9 cellular contexts compared by ENCODE assay signal in the genomic region with DNA sequence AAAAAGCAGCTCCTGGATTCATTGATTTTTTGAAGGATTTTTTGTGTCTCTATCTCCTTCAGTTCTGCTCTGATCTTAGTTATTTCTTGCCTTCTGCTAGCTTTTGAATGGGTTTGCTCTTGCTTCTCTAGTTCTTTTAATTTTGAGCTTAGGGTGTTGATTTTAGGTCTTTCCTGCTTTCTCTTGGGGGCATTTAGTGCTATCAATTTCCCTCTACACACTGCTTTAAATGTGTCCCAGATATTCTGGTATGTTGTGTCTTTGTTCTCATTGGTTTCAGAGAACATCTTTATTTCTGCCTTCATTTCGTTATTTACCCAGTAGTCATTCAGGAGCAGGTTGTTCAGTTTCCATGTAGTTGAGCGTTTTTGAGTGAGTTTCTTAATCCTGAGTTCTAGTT. TPM values are rescaled to one million over a fixed set of nuclear protein-coding genes. Genes with fewer than 3 reads are reported as not detected.
"Had no signal": no experiment of that assay in that cellular context is flagged by ENCODE, and none has a peak within 500 bp of the region (broad histone marks: within the 10 kb centered on the region; RNA-seq: fewer than 3 reads in every experiment).

No MANE protein-coding gene starts in this region.

RNA-seq across cellular contexts. Expression of gene CMA1, which starts 57.2 kb away (rescaled TPM):
- total RNA-seq: suprapubic skin, temporal lobe, testis, thoracic aorta, thyroid gland, tibial nerve, transverse colon, uterus, vagina had no signal
